Comparison of ENCODE assay signal across 29 cellular contexts in the genomic region with DNA sequence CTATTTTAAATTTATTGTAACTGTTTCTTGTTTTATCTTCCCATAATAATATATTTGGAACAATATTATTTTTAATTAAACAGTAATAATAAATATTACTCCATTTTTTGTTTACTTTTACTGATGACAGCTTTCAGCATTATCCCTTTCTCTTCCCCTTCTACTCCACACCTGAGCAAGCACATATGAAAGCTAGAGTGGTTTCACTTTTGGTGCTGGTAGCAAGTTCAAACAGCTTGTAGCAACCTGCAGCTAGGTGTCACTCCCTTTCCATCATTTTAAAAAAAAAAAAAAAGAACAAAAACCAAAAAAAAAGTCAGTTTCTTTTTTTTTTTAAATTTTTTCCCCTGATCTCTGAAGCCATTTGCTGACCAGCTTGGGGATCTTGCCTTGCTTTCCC.
DNase-seq lines count a peak whose midpoint lies in the region; ATAC-seq and TF ChIP-seq lines count a peak whose summit lies in the region.
"Had no signal": no experiment of that assay in that cellular context is flagged by ENCODE, and none has a peak within 500 bp of the region (broad histone marks: within the 10 kb centered on the region; RNA-seq: fewer than 3 reads in every experiment).

No MANE protein-coding gene starts in this region.

- no peak overlapping the region for H3K27ac Mint-ChIP-seq in activated naive CD4-positive, alpha-beta T cell treated with anti-CD3 and anti-CD28 coated beads for 36 hours
- H3K27ac Mint-ChIP-seq: activated B cell treated with CpG ODN at 0.5 μM for 24 hours; naive thymus-derived CD4-positive, alpha-beta T cell had no signal

- DNase-seq in M059J (ENCODE audit: low read depth) (peak; percentile 1), epithelial cell of esophagus (ENCODE audit: low read depth) (peak; percentile 10), NCI-H2107 (lab: John Stamatoyannopoulos, UW) (no peak), NCI-H128 (lab: John Stamatoyannopoulos, UW; ENCODE audit: unreplicated experiment) (no peak), NCI-H1105 (lab: John Stamatoyannopoulos, UW) (no peak)
- DNase-seq in activated naive CD4-positive, alpha-beta T cell treated with anti-CD3 and anti-CD28 coated beads for 36 hours, result no peak
- DNase-seq: activated B cell treated with CpG ODN at 0.5 μM for 24 hours; activated CD4-positive, alpha-beta T cell treated with anti-CD3 and anti-CD28 coated beads, Interleukin-2, amount 50 U/mL, for 1 hour; activated gamma-delta T cell; activated T-cell treated with anti-CD3 and anti-CD28 coated beads, Interleukin-2, amount 50 U/mL, for 1 hour; DMS 273 treated with DMSO at 0.1 percent for 48 hours; gastrocnemius medialis; lower lobe of right lung; midbrain; naive thymus-derived CD4-positive, alpha-beta T cell; NCI-H146; NCI-H446; NCI-H748 treated with DMSO at 0.1 percent for 48 hours; posterior cingulate gyrus; stimulated activated naive CD4-positive, alpha-beta T cell treated with Interleukin-2 at 50 U/mL for 16 hours; testis had no signal

- H3K4me1 Mint-ChIP-seq in activated naive CD4-positive, alpha-beta T cell treated with anti-CD3 and anti-CD28 coated beads for 36 hours (ENCODE audit: low read depth), result no peaks in the 10 kb centered on the region
- H3K4me1 Mint-ChIP-seq: activated B cell treated with CpG ODN at 0.5 μM for 24 hours; central memory CD8-positive, alpha-beta T cell; naive thymus-derived CD4-positive, alpha-beta T cell had no signal

- no peak overlapping the region for H3K4me3 ChIP-seq in epithelial cell of esophagus (ENCODE audit: low read length)
- H3K4me3 ChIP-seq: BLaER1, gastrocnemius medialis, hepatocyte, lower lobe of right lung, right atrium auricular region, SK-N-MC, smooth muscle cell, testis had no signal

- peaks cover 14% of the 10 kb centered on the region for H3K9me3 Mint-ChIP-seq in activated naive CD4-positive, alpha-beta T cell treated with anti-CD3 and anti-CD28 coated beads for 36 hours

- H3K4me3 Mint-ChIP-seq in activated naive CD4-positive, alpha-beta T cell treated with anti-CD3 and anti-CD28 coated beads for 36 hours, result no peak overlapping the region
- H3K4me3 Mint-ChIP-seq: activated B cell treated with CpG ODN at 0.5 μM for 24 hours; central memory CD8-positive, alpha-beta T cell; naive thymus-derived CD4-positive, alpha-beta T cell had no signal

- TF ChIP-seq CTCF in epithelial cell of esophagus (IDR thresholded peaks at IDR 0.05; ENCODE audit: insufficient read depth, low read depth, low read length, missing control alignments), result no peak

- H3K27me3 Mint-ChIP-seq in activated naive CD4-positive, alpha-beta T cell treated with anti-CD3 and anti-CD28 coated beads for 36 hours (ENCODE audit: low read depth), result no peaks in the 10 kb centered on the region
- H3K27me3 Mint-ChIP-seq: activated B cell treated with CpG ODN at 0.5 μM for 24 hours; central memory CD8-positive, alpha-beta T cell; naive thymus-derived CD4-positive, alpha-beta T cell had no signal

- H3K36me3 Mint-ChIP-seq in activated naive CD4-positive, alpha-beta T cell treated with anti-CD3 and anti-CD28 coated beads for 36 hours (ENCODE audit: low read depth), result no peaks in the 10 kb centered on the region
- H3K36me3 Mint-ChIP-seq: naive thymus-derived CD4-positive, alpha-beta T cell had no signal

- ATAC-seq in GM18867 (IDR thresholded peaks at IDR 0.05; ENCODE audit: unreplicated experiment), result peak; percentile 87
- peak; percentile 60 for ATAC-seq in GM21723 (IDR thresholded peaks at IDR 0.05; ENCODE audit: unreplicated experiment)
- ATAC-seq: gastrocnemius medialis; lower lobe of right lung; naive thymus-derived CD4-positive, alpha-beta T cell had no signal

- intact Hi-C loops in activated naive CD4-positive, alpha-beta T cell treated with anti-CD3 and anti-CD28 coated beads for 36 hours (cut with micrococcal nuclease), result no loop called here

- CTCF ChIA-PET in activated naive CD4-positive, alpha-beta T cell treated with anti-CD3 and anti-CD28 coated beads for 36 hours (lab: Charles Lee), result no interaction called here

Comparison
In these comparisons a context has a peak if more than half of its experiments do, and no peak if none do; other contexts are left out.
1. DNase-seq: peak in M059J (single experiment) and epithelial cell of esophagus (single experiment); none in activated naive CD4-positive, alpha-beta T cell treated with anti-CD3 and anti-CD28 coated beads for 36 hours (single experiment), NCI-H2107 (single experiment), NCI-H128 (single experiment) and NCI-H1105 (single experiment).